14 cellular contexts compared by ENCODE assay signal in genomic region chr12:13573698-13574321, GRCh38.
DNase-seq lines count a peak whose midpoint lies in the region; ATAC-seq and TF ChIP-seq lines count a peak whose summit lies in the region.
"Had no signal": no experiment of that assay in that cellular context is flagged by ENCODE, and none has a peak within 500 bp of the region (broad histone marks: within the 10 kb centered on the region; RNA-seq: fewer than 3 reads in every experiment).

No MANE protein-coding gene starts in this region.

- CTCF ChIA-PET in A673 (lab: Charles Lee): no interaction called here
- CTCF ChIA-PET in activated CD8-positive, alpha-beta T cell treated with anti-CD3 and anti-CD28 coated beads, Interleukin-2, amount 10 ng/mL, durations not matched to agents 7 days and 5 days (lab: Charles Lee): no interaction called here

- H3K4me1 ChIP-seq in A673 (ENCODE audit: insufficient read depth, low read length, poor library complexity, severe bottlenecking) (no peaks in the 10 kb centered on the region), adipocyte (ENCODE audit: control insufficient read depth, insufficient read depth, low read length) (peaks cover 30% of the 10 kb centered on the region)

- H3K27ac ChIP-seq in A673 (ENCODE audit: low read depth, low read length, poor library complexity, severe bottlenecking): no peak overlapping the region

- no peaks in the 10 kb centered on the region for H3K9me3 Mint-ChIP-seq in activated CD8-positive, alpha-beta T cell treated with anti-CD3 and anti-CD28 coated beads, Interleukin-2, amount 10 ng/mL, durations not matched to agents 7 days and 5 days (ENCODE audit: insufficient read depth)
- H3K9me3 Mint-ChIP-seq: activated CD4-positive, alpha-beta memory T cell treated with anti-CD3 and anti-CD28 coated beads for 36 hours; H9; natural killer cell; T-cell had no signal

- H3K4me1 Mint-ChIP-seq in activated CD8-positive, alpha-beta T cell treated with anti-CD3 and anti-CD28 coated beads, Interleukin-2, amount 10 ng/mL, durations not matched to agents 7 days and 5 days (ENCODE audit: low read depth): no peaks in the 10 kb centered on the region
- H3K4me1 Mint-ChIP-seq: B cell, natural killer cell, T-cell had no signal

- H3K4me3 ChIP-seq in A673 (ENCODE audit: low read depth, low read length, poor library complexity, severe bottlenecking) (no peak overlapping the region), adipocyte (ENCODE audit: low read length) (no peak overlapping the region)

- H3K27me3 Mint-ChIP-seq in activated CD8-positive, alpha-beta T cell treated with anti-CD3 and anti-CD28 coated beads, Interleukin-2, amount 10 ng/mL, durations not matched to agents 7 days and 5 days (ENCODE audit: low read depth): peaks cover 4% of the 10 kb centered on the region
- H3K27me3 Mint-ChIP-seq: activated CD4-positive, alpha-beta memory T cell treated with anti-CD3 and anti-CD28 coated beads for 36 hours; B cell had no signal

- TF ChIP-seq CTCF in A673 (conservative IDR thresholded peaks at IDR 0.05; ENCODE audit: low read depth, low read length): no peak

- DNase-seq in A673 (ENCODE audit: low spot score): peak; percentile 9
- DNase-seq in HPDE6-E6E7 (ENCODE audit: extremely low spot score): peak; percentile 6
- DNase-seq in adipocyte (ENCODE audit: low read depth): peak; percentile 15
- peak; percentile 22 for DNase-seq in iPS-NIHi7 (ENCODE audit: extremely low spot score)
- no peak for DNase-seq in NCI-H345 treated with DMSO at 0.1 percent for 48 hours (lab: John Stamatoyannopoulos, UW; ENCODE audit: unreplicated experiment)
- no peak for DNase-seq in activated CD8-positive, alpha-beta T cell treated with anti-CD3 and anti-CD28 coated beads, Interleukin-2, amount 10 ng/mL, durations not matched to agents 7 days and 5 days
- DNase-seq in GM19238 (ENCODE audit: insufficient read length, low spot score): no peak
- DNase-seq: activated CD4-positive, alpha-beta memory T cell treated with anti-CD3 and anti-CD28 coated beads for 36 hours; activated naive CD4-positive, alpha-beta T cell treated with anti-CD3 and anti-CD28 coated beads, Interleukin-2, amount 50 U/mL, for 16 hours; H9; natural killer cell; T-cell had no signal

- H3K27ac Mint-ChIP-seq in activated CD8-positive, alpha-beta T cell treated with anti-CD3 and anti-CD28 coated beads, Interleukin-2, amount 10 ng/mL, durations not matched to agents 7 days and 5 days: no peak overlapping the region
- H3K27ac Mint-ChIP-seq: activated CD4-positive, alpha-beta memory T cell treated with anti-CD3 and anti-CD28 coated beads for 36 hours; B cell; H9; natural killer cell; T-cell had no signal

- H3K36me3 Mint-ChIP-seq in activated CD8-positive, alpha-beta T cell treated with anti-CD3 and anti-CD28 coated beads, Interleukin-2, amount 10 ng/mL, durations not matched to agents 7 days and 5 days (ENCODE audit: low read depth): no peaks in the 10 kb centered on the region
- H3K36me3 Mint-ChIP-seq: activated CD4-positive, alpha-beta memory T cell treated with anti-CD3 and anti-CD28 coated beads for 36 hours; natural killer cell; T-cell had no signal

- peak overlapping the region; percentile 22 for H3K9ac ChIP-seq in adipocyte (ENCODE audit: low read length)

- no peaks in the 10 kb centered on the region for H3K36me3 ChIP-seq in A673 (ENCODE audit: insufficient read depth, low read length, poor library complexity, severe bottlenecking)
- H3K36me3 ChIP-seq in adipocyte (ENCODE audit: control insufficient read depth, insufficient read depth, low read length, severe bottlenecking): no peaks in the 10 kb centered on the region

- H3K4me3 Mint-ChIP-seq in activated CD8-positive, alpha-beta T cell treated with anti-CD3 and anti-CD28 coated beads, Interleukin-2, amount 10 ng/mL, durations not matched to agents 7 days and 5 days: no peak overlapping the region
- H3K4me3 Mint-ChIP-seq: activated CD4-positive, alpha-beta memory T cell treated with anti-CD3 and anti-CD28 coated beads for 36 hours; B cell; H9; natural killer cell; T-cell had no signal

- H3K9me3 ChIP-seq in A673 (ENCODE audit: low read depth, low read length, poor library complexity, severe bottlenecking): no peaks in the 10 kb centered on the region
- H3K9me3 ChIP-seq in adipocyte (ENCODE audit: control insufficient read depth, low read length): no peaks in the 10 kb centered on the region

- peaks cover 33% of the 10 kb centered on the region for H3K27me3 ChIP-seq in A673 (replicated peaks; ENCODE audit: insufficient read depth, low read depth, low read length, poor library complexity)
- H3K27me3 ChIP-seq in adipocyte (replicated peaks; ENCODE audit: control insufficient read depth, insufficient read depth, low read length): no peaks in the 10 kb centered on the region

- BruUV-seq in A673 (replicated peaks; lab: Mats Ljungman, UMichigan): no TSS peak

- intact Hi-C loops in A673 (cut with micrococcal nuclease; ENCODE audit: unreplicated experiment): no loop called here

- no peak for ATAC-seq in HG03378 (IDR thresholded peaks at IDR 0.05; ENCODE audit: unreplicated experiment)
- ATAC-seq in activated CD8-positive, alpha-beta T cell treated with anti-CD3 and anti-CD28 coated beads, Interleukin-2, amount 10 ng/mL, durations not matched to agents 7 days and 5 days: no peak
- ATAC-seq: natural killer cell, T-cell had no signal

- POLR2A ChIA-PET in A673 (lab: Charles Lee; ENCODE audit: low non-redundant PET): no interaction called here
- POLR2A ChIA-PET in activated CD8-positive, alpha-beta T cell treated with anti-CD3 and anti-CD28 coated beads, Interleukin-2, amount 10 ng/mL, durations not matched to agents 7 days and 5 days (lab: Charles Lee): no interaction called here

Comparison
In these comparisons a context has a peak if more than half of its experiments do, and no peak if none do; other contexts are left out.
1. DNase-seq: peak in A673 (single experiment), HPDE6-E6E7 (single experiment), adipocyte (single experiment) and iPS-NIHi7 (single experiment); none in NCI-H345 treated with DMSO at 0.1 percent for 48 hours (single experiment), activated CD8-positive, alpha-beta T cell treated with anti-CD3 and anti-CD28 coated beads, Interleukin-2, amount 10 ng/mL, durations not matched to agents 7 days and 5 days (single experiment) and GM19238 (single experiment).